ENCODE assay signal across 10 cellular contexts in genomic region chr22:24302591-24302990, GRCh38. TPM values are rescaled to one million over a fixed set of nuclear protein-coding genes. Genes with fewer than 3 reads are reported as not detected.
A peak's percentile ranks its signal among the peaks of the same experiment; 100 is the strongest.
DNase-seq lines count a peak whose midpoint lies in the region; ATAC-seq and TF ChIP-seq lines count a peak whose summit lies in the region.
"Had no signal": no experiment of that assay in that cellular context is flagged by ENCODE, and none has a peak within 500 bp of the region (broad histone marks: within the 10 kb centered on the region; RNA-seq: fewer than 3 reads in every experiment).

No MANE protein-coding gene starts in this region.

- no peaks in the 10 kb centered on the region for H3K27me3 Mint-ChIP-seq in brain

- intact Hi-C loops in left ventricle myocardium inferior (cut with micrococcal nuclease): no loop called here
- intact Hi-C loops in Right ventricle myocardium superior (cut with DNase I): no loop called here

- no peak overlapping the region for H3K4me3 ChIP-seq in left ventricle myocardium inferior
- no peak overlapping the region for H3K4me3 ChIP-seq in muscle layer of colon (ENCODE audit: low read depth in 1 of 2, low read length in 2 of 2)
- H3K4me3 ChIP-seq: GM23338 had no signal

- H3K36me3 ChIP-seq in left ventricle myocardium inferior (peaks cover 28% of the 10 kb centered on the region), muscle layer of colon (ENCODE audit: insufficient read depth, low read length) (peaks cover 8% of the 10 kb centered on the region)

- H3K27ac ChIP-seq in left ventricle myocardium inferior (replicated peaks) (peak overlapping the region; percentile 77), muscle layer of colon (ENCODE audit: low read depth, low read length) (peak overlapping the region; percentile 91)

- H3K27me3 ChIP-seq in left ventricle myocardium inferior (ENCODE audit: low read depth) (no peaks in the 10 kb centered on the region), muscle layer of colon (ENCODE audit: control insufficient read depth in 1 of 2, insufficient read depth in 2 of 2, low read length in 2 of 2) (no peaks in the 10 kb centered on the region)

- H3K4me3 Mint-ChIP-seq in brain: no peak overlapping the region
- H3K4me3 Mint-ChIP-seq: GM23338 had no signal

- in situ Hi-C loops in G401 (cut with HindIII; ENCODE audit: low sequenced_read_pairs): no loop called here

- H3K27ac Mint-ChIP-seq in brain: peak overlapping the region in 4 of 5 experiments; percentile 62 to 71 (median 65)
- H3K27ac Mint-ChIP-seq: GM23338 had no signal

- peaks cover 11 to 18% (median 16%) of the 10 kb centered on the region in 5 experiments for H3K9me3 Mint-ChIP-seq in brain

- no peak for ATAC-seq in Right ventricle myocardium superior (ENCODE audit: poor library complexity)
- no peak for ATAC-seq in GM19023 (IDR thresholded peaks at IDR 0.05; ENCODE audit: unreplicated experiment)
- ATAC-seq in HG02870 (IDR thresholded peaks at IDR 0.05; ENCODE audit: unreplicated experiment): no peak
- ATAC-seq: GM23338 had no signal

- TF ChIP-seq CTCF in left ventricle myocardium inferior (IDR thresholded peaks at IDR 0.05; ENCODE audit: borderline replicate concordance) (no peak), brain (conservative IDR thresholded peaks at IDR 0.05) (no peak)

- DNase-seq in left ventricle myocardium inferior (no peak), Right ventricle myocardium superior (no peak), G401 (ENCODE audit: low spot score) (no peak), medulla oblongata (ENCODE audit: extremely low spot score) (no peak)
- DNase-seq: kidney glomerular epithelial cell had no signal

- peaks cover 83% of the 10 kb centered on the region for H3K36me3 Mint-ChIP-seq in brain

- H3K4me1 Mint-ChIP-seq in brain: peaks cover 28% of the 10 kb centered on the region
- H3K4me1 Mint-ChIP-seq: GM23338 had no signal

- no peak overlapping the region for H3K9ac ChIP-seq in muscle layer of colon (ENCODE audit: low read length)

- H3K9me3 ChIP-seq in left ventricle myocardium inferior (replicated peaks) (peaks cover 6% of the 10 kb centered on the region), muscle layer of colon (ENCODE audit: low read length) (no peaks in the 10 kb centered on the region)

- peaks cover 76% of the 10 kb centered on the region for H3K4me1 ChIP-seq in left ventricle myocardium inferior
- peaks cover 41% of the 10 kb centered on the region for H3K4me1 ChIP-seq in muscle layer of colon (ENCODE audit: insufficient read depth, low read length)

RNA-seq across cellular contexts. Expression of gene SPECC1L, which starts 32.0 kb away (rescaled TPM):
- 51.9 TPM for total RNA-seq in left ventricle myocardium inferior
- 41.1 TPM for total RNA-seq in Right ventricle myocardium superior
- 38.0 TPM for polyA plus RNA-seq in brain (ENCODE audit: insufficient read depth, low read depth, low replicate concordance)
- 7.6 and 12.0 TPM in 2 replicates for total RNA-seq in G401 (2014; rRNA removed; shearing (Covaris generic))

RNA-seq across cellular contexts. Expression of gene GGT5, which starts 57.7 kb away (rescaled TPM):
- total RNA-seq in left ventricle myocardium inferior (21.1 TPM), Right ventricle myocardium superior (21.0 TPM)
- polyA plus RNA-seq in brain (ENCODE audit: insufficient read depth, low read depth, low replicate concordance): 45.0 TPM
- total RNA-seq in G401 (2014; rRNA removed; shearing (Covaris generic)): not detected in 2 replicates
- total RNA-seq: GM23338 had no signal
- polyA plus RNA-seq: GM23338 had no signal

Comparison
In these comparisons a context has a peak if more than half of its experiments do, and no peak if none do; other contexts are left out.
1. RNA of gene GGT5, which starts 57.7 kb away (total RNA-seq): 21.1 TPM in left ventricle myocardium inferior (single experiment) and 21.0 TPM in Right ventricle myocardium superior (single experiment); not detected in G401; every median in the first group is over 10 times any median in the second.